11 cellular contexts compared by ENCODE assay signal in genomic region chr5:44981708-44982107, GRCh38.
"Had no signal": no experiment of that assay in that cellular context is flagged by ENCODE, and none has a peak within 500 bp of the region (broad histone marks: within the 10 kb centered on the region; RNA-seq: fewer than 3 reads in every experiment).

No MANE protein-coding gene starts in this region.

- H3K4me1 ChIP-seq: HAP-1 had no signal

- H3K9ac ChIP-seq: GM23248 had no signal

- FAIRE-seq: H1, H54 had no signal

- H3K4me2 ChIP-seq: GM23338 had no signal

- DNase-seq: GM23248, GOT3, H7, H9, HCEC 1CT, HFFc6 had no signal

- H3K27ac ChIP-seq: GM23248 had no signal

- H3K36me3 ChIP-seq: HAP-1 had no signal

- H3K4me3 ChIP-seq: GM23248, GM23338, HAP-1 had no signal

- ATAC-seq: GM23338, HCT116 had no signal

- H2AFZ ChIP-seq: GM23248, GM23338 had no signal
